In genomic region chr16:23240994-23241393, GRCh38 we compare ENCODE assay signal across 9 cellular contexts. TPM values are rescaled to one million over a fixed set of nuclear protein-coding genes. Genes with fewer than 3 reads are reported as not detected.
"Had no signal": no experiment of that assay in that cellular context is flagged by ENCODE, and none has a peak within 500 bp of the region (broad histone marks: within the 10 kb centered on the region; RNA-seq: fewer than 3 reads in every experiment).

No MANE protein-coding gene starts in this region.

- H3K4me3 ChIP-seq: GM23338 had no signal

- H3K4me2 ChIP-seq: GM23338 had no signal

- H3K27ac ChIP-seq: HL-60 had no signal

- FAIRE-seq: H1, H54 had no signal

- H2AFZ ChIP-seq: GM23338 had no signal

- DNase-seq: H9, HCEC 1CT, KBM-7 had no signal

- ATAC-seq: GM23338 had no signal

RNA-seq across cellular contexts. Expression of gene SCNN1G, which starts 58.4 kb away (rescaled TPM):
- total RNA-seq: HT1080 had no signal
- polyA plus RNA-seq: IgD-negative memory B cell had no signal
